In genomic region chr5:172093965-172094364, GRCh38 we compare ENCODE assay signal across 17 cellular contexts.
A peak's percentile ranks its signal among the peaks of the same experiment; 100 is the strongest.
DNase-seq lines count a peak whose midpoint lies in the region; ATAC-seq and TF ChIP-seq lines count a peak whose summit lies in the region.
"Had no signal": no experiment of that assay in that cellular context is flagged by ENCODE, and none has a peak within 500 bp of the region (broad histone marks: within the 10 kb centered on the region; RNA-seq: fewer than 3 reads in every experiment).

No MANE protein-coding gene starts in this region.

- no peak overlapping the region for H3K4me3 ChIP-seq in H7 (ENCODE audit: insufficient read depth, low read depth, low read length)
- no peak overlapping the region for H3K4me3 ChIP-seq in fibroblast of the aortic adventitia (ENCODE audit: low read depth, low read length)
- no peak overlapping the region for H3K4me3 ChIP-seq in sigmoid colon
- H3K4me3 ChIP-seq: GM23338, K562 had no signal

- no peaks in the 10 kb centered on the region for H3K9me3 ChIP-seq in sigmoid colon

- intact Hi-C loops in left ventricle myocardium superior (cut with micrococcal nuclease) = no loop called here
- intact Hi-C loops in sigmoid colon (cut with DNase I) = no loop called here

- TF ChIP-seq CTCF in fibroblast of the aortic adventitia (IDR thresholded peaks at IDR 0.05; ENCODE audit: insufficient read depth, low read length) (no peak), sigmoid colon (IDR thresholded peaks at IDR 0.05) (no peak)

- no peak for TF ChIP-seq POLR2A in sigmoid colon (IDR thresholded peaks at IDR 0.05)

- DNase-seq in H7 (peak; percentile 28), fibroblast of the aortic adventitia (ENCODE audit: low read depth) (peak; percentile 65), left ventricle myocardium superior (peak; percentile 86), sigmoid colon (peak; percentile 55), NCI-H1048 (lab: John Stamatoyannopoulos, UW) (no peak), T-helper 2 cell (no peak), MV-4-11 (lab: John Stamatoyannopoulos, UW) (no peak)
- DNase-seq: AML-193; CD8-positive, alpha-beta memory T cell; GF-D8; NCI-H1105 treated with DMSO at 0.1 percent for 48 hours; NCI-H187; NCI-H446; NCI-H748 treated with DMSO at 0.1 percent for 48 hours; PC-3 had no signal

- H3K4me1 ChIP-seq in sigmoid colon = peaks cover 0 to 31% (median 17%) of the 10 kb centered on the region in 4 donors

- 87 to 91% methylated on average over 3 of the region's 3 CpGs for WGBS in sigmoid colon, 2 donors

- no peak for TF ChIP-seq EP300 in sigmoid colon (IDR thresholded peaks at IDR 0.05)

- peak; percentile 88 for ATAC-seq in left ventricle myocardium superior
- ATAC-seq: GM23338, K562, PC-3 had no signal

- H3K27ac ChIP-seq in sigmoid colon = no peak overlapping the region

- H3K36me3 ChIP-seq in H7 (replicated peaks; ENCODE audit: control insufficient read depth, insufficient read depth, low read length) = 0 out of 2 replicates have a peak, but pooled peaks cover 2% of the 10 kb centered on the region
- no peaks in the 10 kb centered on the region for H3K36me3 ChIP-seq in sigmoid colon

- H3K27me3 ChIP-seq in H7 (ENCODE audit: control insufficient read depth, insufficient read depth, low read length) (no peaks in the 10 kb centered on the region), sigmoid colon (no peaks in the 10 kb centered on the region)

Comparison
In these comparisons a context has a peak if more than half of its experiments do, and no peak if none do; other contexts are left out.
1. DNase-seq: peak in H7 (single experiment), fibroblast of the aortic adventitia (single experiment), left ventricle myocardium superior (single experiment) and sigmoid colon (single experiment); none in NCI-H1048 (single experiment), T-helper 2 cell (0 of 5) and MV-4-11 (single experiment).